In the genomic region with DNA sequence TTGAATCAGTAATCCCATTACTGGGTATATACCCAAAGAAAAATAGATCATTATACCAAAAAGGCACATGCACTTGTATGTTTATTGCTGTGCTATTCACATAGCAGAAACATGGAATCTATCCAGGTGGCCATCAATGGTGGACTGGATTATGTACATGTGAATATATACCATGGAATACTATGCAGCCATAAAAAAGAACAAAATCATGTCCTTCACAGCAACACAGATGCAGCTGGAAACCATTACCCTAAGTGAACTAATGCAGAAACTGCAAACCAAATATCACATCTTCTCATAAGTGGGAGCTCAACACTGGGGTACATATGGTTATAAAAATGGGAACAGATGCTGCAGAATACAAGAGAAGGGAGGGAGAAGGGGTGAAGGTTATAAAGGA, we compare ENCODE assay signal across 6 cellular contexts.
"Had no signal": no experiment of that assay in that cellular context is flagged by ENCODE, and none has a peak within 500 bp of the region (broad histone marks: within the 10 kb centered on the region; RNA-seq: fewer than 3 reads in every experiment).

No MANE protein-coding gene starts in this region.

- H3K4me3 ChIP-seq: GM12878 had no signal

- ATAC-seq: GM12878 had no signal

- FAIRE-seq: GM12878, GM12891, GM12892, GM18507 had no signal

- DNase-seq: GDM1, GF-D8 had no signal
